7 cellular contexts compared by ENCODE assay signal in the genomic region with DNA sequence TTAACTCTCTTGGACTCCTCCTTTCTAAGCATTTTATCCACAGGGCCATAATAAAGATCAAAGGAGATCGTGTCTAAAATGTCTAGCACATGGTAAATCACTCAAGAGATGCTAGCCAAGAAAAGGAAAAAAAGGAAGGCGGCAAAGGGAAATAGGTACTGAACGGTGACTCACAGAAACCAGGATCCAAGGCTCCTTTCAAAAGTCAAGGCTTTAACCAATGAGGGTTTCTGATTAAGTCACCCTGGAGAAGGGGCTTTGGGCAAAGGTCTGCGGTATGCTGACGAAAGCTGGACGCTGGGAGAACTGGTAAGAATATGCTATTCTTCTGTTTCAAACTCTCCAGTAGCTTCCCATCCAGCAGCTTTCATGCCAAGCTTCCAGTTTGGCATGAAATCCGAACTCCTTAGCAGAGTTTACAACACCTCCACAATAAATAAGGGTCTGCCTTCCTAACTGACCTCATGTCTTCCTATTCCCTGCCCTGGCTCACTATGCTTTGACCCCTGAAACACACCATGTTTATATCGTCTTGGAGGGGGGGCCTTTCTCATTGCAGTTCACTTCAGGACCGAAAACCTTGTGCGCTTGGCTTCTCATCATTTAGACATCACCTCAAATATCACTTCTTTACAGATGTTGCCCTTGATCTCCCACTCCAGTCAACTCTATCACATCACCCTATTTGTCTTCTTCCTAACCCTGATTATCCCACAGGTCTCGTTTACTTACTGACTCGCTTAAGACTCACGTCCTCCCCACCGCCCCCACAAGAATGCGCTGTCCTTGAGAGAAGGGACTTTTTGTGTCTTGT. TPM values are rescaled to one million over a fixed set of nuclear protein-coding genes. Genes with fewer than 3 reads are reported as not detected.
DNase-seq lines count a peak whose midpoint lies in the region; ATAC-seq and TF ChIP-seq lines count a peak whose summit lies in the region.

No MANE protein-coding gene starts in this region.

- H3K27ac Mint-ChIP-seq in activated B cell treated with CpG ODN at 0.5 μM for 24 hours: peak overlapping the region; percentile 90

- no peaks in the 10 kb centered on the region for H3K9me3 ChIP-seq in HUES6 (ENCODE audit: control insufficient read depth, insufficient read depth, low read depth, low read length)

- ATAC-seq in GM18907 (IDR thresholded peaks at IDR 0.05; ENCODE audit: unreplicated experiment): peak; percentile 24
- peak; percentile 46 for ATAC-seq in activated B cell treated with CpG ODN at 0.5 μM for 24 hours (ENCODE audit: low read depth)
- ATAC-seq in HG03280 (IDR thresholded peaks at IDR 0.05; ENCODE audit: unreplicated experiment): no peak

- peak overlapping the region; percentile 97 for H3K4me3 Mint-ChIP-seq in activated B cell treated with CpG ODN at 0.5 μM for 24 hours

- H3K27ac ChIP-seq in HUES6 (ENCODE audit: low read depth, low read length) (no peak overlapping the region), coronary artery (peak overlapping the region in 1 of 2 donors; percentile 91)

- H3K9me3 Mint-ChIP-seq in activated B cell treated with CpG ODN at 0.5 μM for 24 hours: no peaks in the 10 kb centered on the region

- POLR2A ChIA-PET in activated B cell treated with CpG ODN at 0.5 μM for 24 hours (lab: Charles Lee): interaction anchor here (0.6 to 3.2 kb wide), 17 partner anchors 8 to 1222 kb away, joined by 3 to 28 read pairs (median 4); partner anchors contain the start of genes PABPC1L and YWHAB

- peaks cover 23% of the 10 kb centered on the region for H3K36me3 ChIP-seq in HUES6 (ENCODE audit: control insufficient read depth, insufficient read depth, low read length)

- H3K9ac ChIP-seq in HUES6 (ENCODE audit: low read length): peak overlapping the region; percentile 79

- peaks cover 25% of the 10 kb centered on the region for H3K4me1 ChIP-seq in HUES6 (ENCODE audit: control insufficient read depth, insufficient read depth, low read length)

- DNase-seq in activated B cell treated with CpG ODN at 0.5 μM for 24 hours (no peak), coronary artery (ENCODE audit: low spot score) (no peak), lung microvascular endothelial cell (ENCODE audit: low read depth in 2 of 2) (peak; percentile 14 to 80)
- peak; percentile 40 for DNase-seq in stimulated activated CD8-positive, alpha-beta memory T cell treated with anti-CD3 and anti-CD28 coated beads, Interleukin-15, amount 100 ng/mL, for 1 hour (ENCODE audit: low read depth)

- TF ChIP-seq CTCF in activated B cell treated with CpG ODN at 0.5 μM for 24 hours (IDR thresholded peaks at IDR 0.05): no peak
- no peak for TF ChIP-seq CTCF in coronary artery (IDR thresholded peaks at IDR 0.05)

- CTCF ChIA-PET in activated B cell treated with CpG ODN at 0.5 μM for 24 hours (lab: Charles Lee): interaction anchor here (0.6 to 1.0 kb wide), 2 partner anchors 8 to 61 kb away, joined by 3 read pairs; no protein-coding TSS in a partner anchor

- H3K36me3 Mint-ChIP-seq in activated B cell treated with CpG ODN at 0.5 μM for 24 hours (ENCODE audit: low read depth): peaks cover 46% of the 10 kb centered on the region

- peaks cover 71% of the 10 kb centered on the region for H3K4me1 Mint-ChIP-seq in activated B cell treated with CpG ODN at 0.5 μM for 24 hours

- H3K27me3 ChIP-seq in HUES6 (ENCODE audit: control insufficient read depth, insufficient read depth, low read length): peaks cover 20% of the 10 kb centered on the region; the same call in 1 of the 2 replicates

- no peaks in the 10 kb centered on the region for H3K27me3 Mint-ChIP-seq in activated B cell treated with CpG ODN at 0.5 μM for 24 hours

- intact Hi-C loops in activated B cell treated with CpG ODN at 0.5 μM for 24 hours (cut with micrococcal nuclease): no loop called here

- H3K4me3 ChIP-seq in HUES6 (ENCODE audit: low read depth, low read length) (peak overlapping the region; percentile 93), coronary artery (peak overlapping the region; percentile 95)

RNA-seq across cellular contexts. Expression of gene TOMM34, which starts 0.9 kb away (rescaled TPM):
- total RNA-seq in activated B cell treated with CpG ODN at 0.5 μM for 24 hours (18.2 and 22.7 TPM in 2 replicates), lung microvascular endothelial cell (13.7 and 15.1 TPM in 2 replicates)

RNA-seq across cellular contexts. Expression of gene STK4, which starts 7.0 kb away (rescaled TPM):
- total RNA-seq in activated B cell treated with CpG ODN at 0.5 μM for 24 hours (219 and 245 TPM in 2 replicates), lung microvascular endothelial cell (10.0 and 12.7 TPM in 2 replicates)

RNA-seq across cellular contexts. Expression of gene PABPC1L, which starts 49.4 kb away (rescaled TPM):
- total RNA-seq in activated B cell treated with CpG ODN at 0.5 μM for 24 hours (49.5 and 61.1 TPM in 2 replicates), lung microvascular endothelial cell (0.44 and 0.79 TPM in 2 replicates)

Comparison
In these comparisons a context has a peak if more than half of its experiments do, and no peak if none do; other contexts are left out.
1. DNase-seq: peak in lung microvascular endothelial cell (2 of 2) and stimulated activated CD8-positive, alpha-beta memory T cell treated with anti-CD3 and anti-CD28 coated beads, Interleukin-15, amount 100 ng/mL, for 1 hour (single experiment); none in activated B cell treated with CpG ODN at 0.5 μM for 24 hours (single experiment) and coronary artery (single experiment).
2. RNA of gene STK4, which starts 7.0 kb away (total RNA-seq): 219 to 245 TPM in activated B cell treated with CpG ODN at 0.5 μM for 24 hours; 10.0 to 12.7 TPM in lung microvascular endothelial cell; every median in the first group is over 10 times any median in the second.
3. RNA of gene PABPC1L, which starts 49.4 kb away (total RNA-seq): 49.5 to 61.1 TPM in activated B cell treated with CpG ODN at 0.5 μM for 24 hours; 0.44 to 0.79 TPM in lung microvascular endothelial cell; every median in the first group is over 10 times any median in the second.